In genomic region chr2:26745609-26746327, GRCh38 we compare ENCODE assay signal across 8 cellular contexts. TPM values are rescaled to one million over a fixed set of nuclear protein-coding genes. Genes with fewer than 3 reads are reported as not detected.
DNase-seq lines count a peak whose midpoint lies in the region; ATAC-seq, FAIRE-seq and TF ChIP-seq lines count a peak whose summit lies in the region.

No MANE protein-coding gene starts in this region.

- no peaks in the 10 kb centered on the region for H3K36me3 ChIP-seq in endothelial cell of umbilical vein (ENCODE audit: control insufficient read depth in 2 of 2, extremely low read depth in 1 of 2, insufficient read depth in 2 of 2, low read length in 2 of 2)
- H3K36me3 ChIP-seq in mucosa of descending colon (ENCODE audit: low read depth): no peaks in the 10 kb centered on the region

- no peak overlapping the region for H3K9ac ChIP-seq in endothelial cell of umbilical vein (replicated peaks; ENCODE audit: extremely low read depth, insufficient read depth, low read length)

- H3K27ac ChIP-seq in endothelial cell of umbilical vein (ENCODE audit: insufficient read depth, low read depth, low read length): no peak overlapping the region

- no peaks in the 10 kb centered on the region for H3K36me3 Mint-ChIP-seq in activated CD8-positive, alpha-beta memory T cell treated with anti-CD3 and anti-CD28 coated beads, Interleukin-2, amount 10 ng/mL, durations not matched to agents 7 days and 5 days

- TF ChIP-seq POLR2A in endothelial cell of umbilical vein (IDR thresholded peaks at IDR 0.05; ENCODE audit: low read depth, low read length): no peak

- peak; percentile 40 for DNase-seq in DMS53 treated with DMSO at 0.1 percent for 48 hours (lab: John Stamatoyannopoulos, UW; ENCODE audit: unreplicated experiment)
- DNase-seq in HT-29 (ENCODE audit: low spot score): peak; percentile 90
- peak; percentile 50 for DNase-seq in NCI-H82 treated with DMSO at 0.1 percent for 48 hours (lab: John Stamatoyannopoulos, UW; ENCODE audit: unreplicated experiment)
- DNase-seq in activated CD8-positive, alpha-beta memory T cell treated with anti-CD3 and anti-CD28 coated beads, Interleukin-2, amount 10 ng/mL, durations not matched to agents 7 days and 5 days: peak; percentile 87
- DNase-seq in endothelial cell of umbilical vein (ENCODE audit: low read depth, low spot score): peak; percentile 69
- DNase-seq in mucosa of descending colon: peak in 2 of 3 donors; percentile 86 to 91
- peak; percentile 60 to 72 for DNase-seq in stimulated activated CD8-positive, alpha-beta memory T cell treated with anti-CD3 and anti-CD28 coated beads, Interleukin-4, amount 100 ng/mL, for 4 hours (ENCODE audit: low read depth in 2 of 2, low spot score in 1 of 2)

- peaks cover 10% of the 10 kb centered on the region for H3K4me1 Mint-ChIP-seq in activated CD8-positive, alpha-beta memory T cell treated with anti-CD3 and anti-CD28 coated beads, Interleukin-2, amount 10 ng/mL, durations not matched to agents 7 days and 5 days

- H3K9me3 ChIP-seq in endothelial cell of umbilical vein (replicated peaks; ENCODE audit: control insufficient read depth, insufficient read depth, low read length) (no peaks in the 10 kb centered on the region), mucosa of descending colon (no peaks in the 10 kb centered on the region)

- H3K27me3 Mint-ChIP-seq in activated CD8-positive, alpha-beta memory T cell treated with anti-CD3 and anti-CD28 coated beads, Interleukin-2, amount 10 ng/mL, durations not matched to agents 7 days and 5 days: no peaks in the 10 kb centered on the region

- peak; percentile 65 for ATAC-seq in activated CD8-positive, alpha-beta memory T cell treated with anti-CD3 and anti-CD28 coated beads, Interleukin-2, amount 10 ng/mL, durations not matched to agents 7 days and 5 days
- ATAC-seq in mucosa of descending colon (peak; percentile 85), HG03108 (IDR thresholded peaks at IDR 0.05; ENCODE audit: unreplicated experiment) (no peak)

- no peaks in the 10 kb centered on the region for H4K20me1 ChIP-seq in endothelial cell of umbilical vein (replicated peaks; ENCODE audit: control insufficient read depth, extremely low read depth, insufficient read depth, low read length)

- no peak overlapping the region for H3K4me3 Mint-ChIP-seq in activated CD8-positive, alpha-beta memory T cell treated with anti-CD3 and anti-CD28 coated beads, Interleukin-2, amount 10 ng/mL, durations not matched to agents 7 days and 5 days

- no TSS peak for BruUV-seq in endothelial cell of umbilical vein (replicated peaks; lab: Mats Ljungman, UMichigan)

- H3K4me2 ChIP-seq in endothelial cell of umbilical vein (ENCODE audit: insufficient read depth, low read length): no peak overlapping the region

- H3K9me1 ChIP-seq in endothelial cell of umbilical vein (replicated peaks; ENCODE audit: control insufficient read depth, extremely low read depth, insufficient read depth, low read length): no peaks in the 10 kb centered on the region

- no peak overlapping the region for H3K4me3 ChIP-seq in endothelial cell of umbilical vein (replicated peaks in 1 of 3; ENCODE audit: insufficient read depth in 1 of 3, low read depth in 1 of 3, low read length in 3 of 3)
- H3K4me3 ChIP-seq in mucosa of descending colon: no peak overlapping the region

- H3K27me3 ChIP-seq in endothelial cell of umbilical vein (ENCODE audit: control insufficient read depth in 2 of 2, insufficient read depth in 2 of 2, low read length in 2 of 2): no peaks in the 10 kb centered on the region

- H3K27ac Mint-ChIP-seq in activated CD8-positive, alpha-beta memory T cell treated with anti-CD3 and anti-CD28 coated beads, Interleukin-2, amount 10 ng/mL, durations not matched to agents 7 days and 5 days: no peak overlapping the region

- H3K4me1 ChIP-seq in endothelial cell of umbilical vein (ENCODE audit: control insufficient read depth, extremely low read depth, insufficient read depth, low read length): no peaks in the 10 kb centered on the region
- no peaks in the 10 kb centered on the region for H3K4me1 ChIP-seq in mucosa of descending colon (ENCODE audit: low read depth)

- H3K79me2 ChIP-seq in endothelial cell of umbilical vein (ENCODE audit: control insufficient read depth, insufficient read depth, low read length): no peaks in the 10 kb centered on the region

- peak; percentile 87 to 88 for TF ChIP-seq CTCF in endothelial cell of umbilical vein (IDR thresholded peaks at IDR 0.05; ENCODE audit: extremely low read depth in 1 of 2, insufficient read depth in 1 of 2, low read depth in 1 of 2, low read length in 2 of 2)
- peak; percentile 86 for TF ChIP-seq CTCF in mucosa of descending colon (IDR thresholded peaks at IDR 0.05)

- CTCF ChIA-PET in activated CD8-positive, alpha-beta memory T cell treated with anti-CD3 and anti-CD28 coated beads, Interleukin-2, amount 10 ng/mL, durations not matched to agents 7 days and 5 days (lab: Charles Lee): interaction anchor here (0.6 to 12.0 kb wide), 21 partner anchors 8 to 454 kb away, joined by 3 to 178 read pairs (median 4); no protein-coding TSS in a partner anchor
- CTCF ChIA-PET in endothelial cell of umbilical vein (lab: Charles Lee): interaction anchor here (0.6 to 14.5 kb wide), 30 partner anchors 8 to 275 kb away, joined by 3 to 353 read pairs (median 4); partner anchors contain the start of genes CENPA and KCNK3

- dilution Hi-C loops in endothelial cell of umbilical vein (cut with MboI; ENCODE audit: extremely low pct_ligation_motif_present, low sequenced_read_pairs): no loop called here

- no peaks in the 10 kb centered on the region for H3K9me3 Mint-ChIP-seq in activated CD8-positive, alpha-beta memory T cell treated with anti-CD3 and anti-CD28 coated beads, Interleukin-2, amount 10 ng/mL, durations not matched to agents 7 days and 5 days (ENCODE audit: low read depth)

- peak; percentile 78 for FAIRE-seq in endothelial cell of umbilical vein (lab: Jason Lieb, UNC)

- H2AFZ ChIP-seq in endothelial cell of umbilical vein (ENCODE audit: low read depth, low read length): no peak overlapping the region

- intact Hi-C loops in endothelial cell of umbilical vein (cut with micrococcal nuclease) (loop anchor here (1.0 kb wide), 1 partner anchor 140 kb away; no protein-coding TSS in a partner anchor), mucosa of descending colon (cut with DNase I, micrococcal nuclease) (loop anchor here (2.0 kb wide), 1 partner anchor 139 kb away; no protein-coding TSS in a partner anchor)

- POLR2A ChIA-PET in endothelial cell of umbilical vein (lab: Charles Lee): no interaction called here

TF ChIP-seq in endothelial cell of umbilical vein, 7 proteins besides CTCF, POLR2A, EP300 and RAD21:
- TF ChIP-seq GATA2 (IDR thresholded peaks at IDR 0.05; ENCODE audit: insufficient read depth, insufficient read length, low read depth, low read length) (no peak), MAX (IDR thresholded peaks at IDR 0.05; ENCODE audit: insufficient read depth, insufficient read length) (no peak)
TF ChIP-seq in endothelial cell of umbilical vein: peak in this region for 0.

RNA-seq across cellular contexts. Expression of gene SLC35F6, which starts 18.3 kb away (rescaled TPM):
- total RNA-seq in HT-29 (2014; rRNA removed; shearing (Covaris generic)): 24.3 and 27.5 TPM in 2 replicates
- total RNA-seq in activated CD8-positive, alpha-beta memory T cell treated with anti-CD3 and anti-CD28 coated beads, Interleukin-2, amount 10 ng/mL, durations not matched to agents 7 days and 5 days: 10 to 100 TPM; 16.3 to 17.2 TPM
- total RNA-seq in endothelial cell of umbilical vein (36.6 and 39.8 TPM in 2 replicates), mucosa of descending colon (10 to 100 TPM; 27.4 to 33.4 (median 33.3) TPM)
- 34.6 and 43.8 TPM in 2 replicates for polyA plus RNA-seq in endothelial cell of umbilical vein
- 23.3 and 23.7 TPM in 2 replicates for polyA plus RNA-seq in endothelial cell of umbilical vein (2011; cell fraction: cytosol; rRNA removed)
- polyA plus RNA-seq in endothelial cell of umbilical vein (2011; cell fraction: nucleus; rRNA removed): 10.9 and 12.0 TPM in 2 replicates
- polyA plus RNA-seq in endothelial cell of umbilical vein (2012): 19.6 and 20.0 TPM in 2 replicates
- 59.9 and 70.1 TPM in 2 replicates for polyA minus RNA-seq in endothelial cell of umbilical vein
- 48.1 TPM for polyA minus RNA-seq in endothelial cell of umbilical vein (2011; cell fraction: cytosol; rRNA and poly(A)+ RNA removed)
- polyA minus RNA-seq in endothelial cell of umbilical vein (2011; cell fraction: nucleus; rRNA and poly(A)+ RNA removed): 14.7 and 16.6 TPM in 2 replicates

RNA-seq across cellular contexts. Expression of gene CENPA, which starts 40.1 kb away (rescaled TPM):
- total RNA-seq in HT-29 (2014; rRNA removed; shearing (Covaris generic)): 18.3 and 26.9 TPM in 2 replicates
- 10 to 100 TPM; 51.6 to 58.7 TPM for total RNA-seq in activated CD8-positive, alpha-beta memory T cell treated with anti-CD3 and anti-CD28 coated beads, Interleukin-2, amount 10 ng/mL, durations not matched to agents 7 days and 5 days
- total RNA-seq in endothelial cell of umbilical vein (33.1 and 34.1 TPM in 2 replicates), mucosa of descending colon (10 to 100 TPM in 1 of 3 donors, 1 to 10 TPM in 2; 1.0 to 10.1 (median 1.7) TPM)
- 18.6 and 22.0 TPM in 2 replicates for polyA plus RNA-seq in endothelial cell of umbilical vein
- polyA plus RNA-seq in endothelial cell of umbilical vein (2011; cell fraction: cytosol; rRNA removed): 27.5 and 28.2 TPM in 2 replicates
- polyA plus RNA-seq in endothelial cell of umbilical vein (2011; cell fraction: nucleus; rRNA removed): 13.3 and 14.0 TPM in 2 replicates
- polyA plus RNA-seq in endothelial cell of umbilical vein (2012): 10.5 and 22.7 TPM in 2 replicates
- 14.9 and 17.7 TPM in 2 replicates for polyA minus RNA-seq in endothelial cell of umbilical vein
- 28.3 TPM for polyA minus RNA-seq in endothelial cell of umbilical vein (2011; cell fraction: cytosol; rRNA and poly(A)+ RNA removed)
- 6.3 and 7.4 TPM in 2 replicates for polyA minus RNA-seq in endothelial cell of umbilical vein (2011; cell fraction: nucleus; rRNA and poly(A)+ RNA removed)

RNA-seq across cellular contexts. Expression of gene KCNK3, which starts 53.2 kb away (rescaled TPM):
- total RNA-seq in HT-29 (2014; rRNA removed; shearing (Covaris generic)): not detected in 2 replicates
- total RNA-seq in activated CD8-positive, alpha-beta memory T cell treated with anti-CD3 and anti-CD28 coated beads, Interleukin-2, amount 10 ng/mL, durations not matched to agents 7 days and 5 days: not detected
- not detected in 2 replicates for total RNA-seq in endothelial cell of umbilical vein
- 0.03 TPM in 1 of 2 replicates, not detected in the other for polyA plus RNA-seq in endothelial cell of umbilical vein
- not detected in 2 replicates for polyA plus RNA-seq in endothelial cell of umbilical vein (2011; cell fraction: cytosol; rRNA removed)
- polyA plus RNA-seq in endothelial cell of umbilical vein (2011; cell fraction: nucleus; rRNA removed): not detected in 2 replicates
- polyA plus RNA-seq in endothelial cell of umbilical vein (2012): not detected in 2 replicates
- not detected in 2 replicates for polyA minus RNA-seq in endothelial cell of umbilical vein
- polyA minus RNA-seq in endothelial cell of umbilical vein (2011; cell fraction: cytosol; rRNA and poly(A)+ RNA removed): 3.7 TPM
- polyA minus RNA-seq in endothelial cell of umbilical vein (2011; cell fraction: nucleus; rRNA and poly(A)+ RNA removed): not detected in 2 replicates
- total RNA-seq in mucosa of descending colon: 10 to 100 TPM in 1 of 3 donors, under 1 TPM in 2; 0.64 to 11.0 (median 0.92) TPM

Comparison
In these comparisons a context has a peak if more than half of its experiments do, and no peak if none do; other contexts are left out.
1. DNase-seq: peak in every context shown above with its lines; median percentile 90 in HT-29; 88 in mucosa of descending colon; 87 in activated CD8-positive, alpha-beta memory T cell treated with anti-CD3 and anti-CD28 coated beads, Interleukin-2, amount 10 ng/mL, durations not matched to agents 7 days and 5 days; 69 in endothelial cell of umbilical vein; 66 in stimulated activated CD8-positive, alpha-beta memory T cell treated with anti-CD3 and anti-CD28 coated beads, Interleukin-4, amount 100 ng/mL, for 4 hours; 50 in NCI-H82 treated with DMSO at 0.1 percent for 48 hours; 40 in DMS53 treated with DMSO at 0.1 percent for 48 hours.